ENCODE assay signal across 8 cellular contexts in genomic region chr10:110610308-110610774, GRCh38. TPM values are rescaled to one million over a fixed set of nuclear protein-coding genes. Genes with fewer than 3 reads are reported as not detected.
A peak's percentile ranks its signal among the peaks of the same experiment; 100 is the strongest.
DNase-seq lines count a peak whose midpoint lies in the region; ATAC-seq and TF ChIP-seq lines count a peak whose summit lies in the region.

No MANE protein-coding gene starts in this region.

- H3K27ac Mint-ChIP-seq in activated CD4-positive, alpha-beta memory T cell treated with anti-CD3 and anti-CD28 coated beads, Interleukin-2, amount 10 ng/mL, durations not matched to agents 7 days and 5 days = no peak overlapping the region
- peak overlapping the region; percentile 7 for H3K27ac Mint-ChIP-seq in type B pancreatic cell

- TF ChIP-seq CTCF in type B pancreatic cell (conservative IDR thresholded peaks at IDR 0.05) = peak; percentile 90

- no peaks in the 10 kb centered on the region for H3K9me3 Mint-ChIP-seq in activated CD4-positive, alpha-beta memory T cell treated with anti-CD3 and anti-CD28 coated beads, Interleukin-2, amount 10 ng/mL, durations not matched to agents 7 days and 5 days
- H3K9me3 Mint-ChIP-seq in type B pancreatic cell = no peaks in the 10 kb centered on the region

- POLR2A ChIA-PET in HEK293T (lab: Yijun Ruan, JAX) = no interaction called here
- POLR2A ChIA-PET in activated CD4-positive, alpha-beta memory T cell treated with anti-CD3 and anti-CD28 coated beads, Interleukin-2, amount 10 ng/mL, durations not matched to agents 7 days and 5 days (lab: Charles Lee) = interaction anchor here (1.8 kb wide), 1 partner anchor 10 kb away, joined by 5 read pairs; no protein-coding TSS in a partner anchor

- H3K27ac ChIP-seq in epithelial cell of prostate = no peak overlapping the region

- H3K4me1 Mint-ChIP-seq in activated CD4-positive, alpha-beta memory T cell treated with anti-CD3 and anti-CD28 coated beads, Interleukin-2, amount 10 ng/mL, durations not matched to agents 7 days and 5 days = peaks cover 30% of the 10 kb centered on the region
- H3K4me1 Mint-ChIP-seq in type B pancreatic cell (ENCODE audit: unreplicated experiment) = peaks cover 16% of the 10 kb centered on the region

- no peaks in the 10 kb centered on the region for H3K27me3 Mint-ChIP-seq in activated CD4-positive, alpha-beta memory T cell treated with anti-CD3 and anti-CD28 coated beads, Interleukin-2, amount 10 ng/mL, durations not matched to agents 7 days and 5 days
- no peaks in the 10 kb centered on the region for H3K27me3 Mint-ChIP-seq in type B pancreatic cell

- peak; percentile 70 for DNase-seq in DMS114 treated with DMSO at 0.1 percent for 48 hours (lab: John Stamatoyannopoulos, UW; ENCODE audit: unreplicated experiment)
- peak; percentile 76 for DNase-seq in HEK293T (ENCODE audit: extremely low spot score)
- DNase-seq in NCI-H526 (lab: John Stamatoyannopoulos, UW) = peak; percentile 14 to 61
- DNase-seq in activated CD4-positive, alpha-beta memory T cell treated with anti-CD3 and anti-CD28 coated beads, Interleukin-2, amount 10 ng/mL, durations not matched to agents 7 days and 5 days = peak; percentile 57
- DNase-seq in epithelial cell of prostate (ENCODE audit: low read depth, low spot score) = peak; percentile 10
- DNase-seq in middle frontal gyrus (ENCODE audit: extremely low spot score, low spot score) = peak; percentile 8
- DNase-seq in type B pancreatic cell (ENCODE audit: extremely low spot score, unreplicated experiment) = no peak

- H3K4me3 Mint-ChIP-seq in activated CD4-positive, alpha-beta memory T cell treated with anti-CD3 and anti-CD28 coated beads, Interleukin-2, amount 10 ng/mL, durations not matched to agents 7 days and 5 days = no peak overlapping the region
- no peak overlapping the region for H3K4me3 Mint-ChIP-seq in type B pancreatic cell

- CTCF ChIA-PET in HEK293T (lab: Yijun Ruan, JAX) = interaction anchor here (0.5 to 1.8 kb wide), 8 partner anchors 10 to 400 kb away, joined by 3 to 11 read pairs (median 3); no protein-coding TSS in a partner anchor
- CTCF ChIA-PET in activated CD4-positive, alpha-beta memory T cell treated with anti-CD3 and anti-CD28 coated beads, Interleukin-2, amount 10 ng/mL, durations not matched to agents 7 days and 5 days (lab: Charles Lee) = interaction anchor here (0.6 to 3.5 kb wide), 16 partner anchors 9 to 311 kb away, joined by 3 to 22 read pairs (median 3); partner anchors contain the start of gene RBM20

- peaks cover 10% of the 10 kb centered on the region for H3K36me3 Mint-ChIP-seq in activated CD4-positive, alpha-beta memory T cell treated with anti-CD3 and anti-CD28 coated beads, Interleukin-2, amount 10 ng/mL, durations not matched to agents 7 days and 5 days (ENCODE audit: low read depth)
- H3K36me3 Mint-ChIP-seq in type B pancreatic cell = no peaks in the 10 kb centered on the region

- no peak for ATAC-seq in HG03108 (IDR thresholded peaks at IDR 0.05; ENCODE audit: unreplicated experiment)

TF ChIP-seq in HEK293T, 16 proteins besides CTCF, POLR2A, EP300 and RAD21:
- TF ChIP-seq BHLHE40 (IDR thresholded peaks at IDR 0.05; ENCODE audit: borderline replicate concordance) (no peak), FOXK2 (IDR thresholded peaks at IDR 0.05) (no peak), LEF1 (IDR thresholded peaks at IDR 0.05; ENCODE audit: borderline replicate concordance) (no peak), FOXM1 (IDR thresholded peaks at IDR 0.05; ENCODE audit: borderline replicate concordance) (no peak), CTBP1 (IDR thresholded peaks at IDR 0.05; ENCODE audit: borderline replicate concordance) (no peak), NFRKB (IDR thresholded peaks at IDR 0.05) (no peak), FOXA1 (IDR thresholded peaks at IDR 0.05) (no peak), L3MBTL2 (conservative IDR thresholded peaks at IDR 0.05) (no peak), SUZ12 (IDR thresholded peaks at IDR 0.05) (no peak), TARDBP (IDR thresholded peaks at IDR 0.05) (no peak), ZNF384 (IDR thresholded peaks at IDR 0.05) (no peak), ELF4 (IDR thresholded peaks at IDR 0.05) (no peak), HDGF (IDR thresholded peaks at IDR 0.05; ENCODE audit: borderline replicate concordance) (no peak), ARNT (IDR thresholded peaks at IDR 0.05) (no peak), SP1 (IDR thresholded peaks at IDR 0.05) (no peak)
- TF ChIP-seq, protein P1, sequence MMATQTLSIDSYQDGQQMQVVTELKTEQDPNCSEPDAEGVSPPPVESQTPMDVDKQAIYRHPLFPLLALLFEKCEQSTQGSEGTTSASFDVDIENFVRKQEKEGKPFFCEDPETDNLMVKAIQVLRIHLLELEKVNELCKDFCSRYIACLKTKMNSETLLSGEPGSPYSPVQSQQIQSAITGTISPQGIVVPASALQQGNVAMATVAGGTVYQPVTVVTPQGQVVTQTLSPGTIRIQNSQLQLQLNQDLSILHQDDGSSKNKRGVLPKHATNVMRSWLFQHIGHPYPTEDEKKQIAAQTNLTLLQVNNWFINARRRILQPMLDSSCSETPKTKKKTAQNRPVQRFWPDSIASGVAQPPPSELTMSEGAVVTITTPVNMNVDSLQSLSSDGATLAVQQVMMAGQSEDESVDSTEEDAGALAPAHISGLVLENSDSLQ (IDR thresholded peaks at IDR 0.05) = no peak

RNA-seq across cellular contexts. Expression of gene RBM20, which starts 33.8 kb away (rescaled TPM):
- total RNA-seq in activated CD4-positive, alpha-beta memory T cell treated with anti-CD3 and anti-CD28 coated beads, Interleukin-2, amount 10 ng/mL, durations not matched to agents 7 days and 5 days = under 1 TPM in 1 of 2 experiments, not detected in 1; 0.03 TPM
- 2.8 and 5.2 TPM in 2 replicates for total RNA-seq in type B pancreatic cell (ENCODE audit: low replicate concordance)

RNA-seq across cellular contexts. Expression of gene SMC3, which starts 42.8 kb away (rescaled TPM):
- total RNA-seq in activated CD4-positive, alpha-beta memory T cell treated with anti-CD3 and anti-CD28 coated beads, Interleukin-2, amount 10 ng/mL, durations not matched to agents 7 days and 5 days = 10 to 100 TPM; 81.0 to 83.0 TPM
- 39.0 and 60.6 TPM in 2 replicates for total RNA-seq in type B pancreatic cell (ENCODE audit: low replicate concordance)
